In the genomic region with DNA sequence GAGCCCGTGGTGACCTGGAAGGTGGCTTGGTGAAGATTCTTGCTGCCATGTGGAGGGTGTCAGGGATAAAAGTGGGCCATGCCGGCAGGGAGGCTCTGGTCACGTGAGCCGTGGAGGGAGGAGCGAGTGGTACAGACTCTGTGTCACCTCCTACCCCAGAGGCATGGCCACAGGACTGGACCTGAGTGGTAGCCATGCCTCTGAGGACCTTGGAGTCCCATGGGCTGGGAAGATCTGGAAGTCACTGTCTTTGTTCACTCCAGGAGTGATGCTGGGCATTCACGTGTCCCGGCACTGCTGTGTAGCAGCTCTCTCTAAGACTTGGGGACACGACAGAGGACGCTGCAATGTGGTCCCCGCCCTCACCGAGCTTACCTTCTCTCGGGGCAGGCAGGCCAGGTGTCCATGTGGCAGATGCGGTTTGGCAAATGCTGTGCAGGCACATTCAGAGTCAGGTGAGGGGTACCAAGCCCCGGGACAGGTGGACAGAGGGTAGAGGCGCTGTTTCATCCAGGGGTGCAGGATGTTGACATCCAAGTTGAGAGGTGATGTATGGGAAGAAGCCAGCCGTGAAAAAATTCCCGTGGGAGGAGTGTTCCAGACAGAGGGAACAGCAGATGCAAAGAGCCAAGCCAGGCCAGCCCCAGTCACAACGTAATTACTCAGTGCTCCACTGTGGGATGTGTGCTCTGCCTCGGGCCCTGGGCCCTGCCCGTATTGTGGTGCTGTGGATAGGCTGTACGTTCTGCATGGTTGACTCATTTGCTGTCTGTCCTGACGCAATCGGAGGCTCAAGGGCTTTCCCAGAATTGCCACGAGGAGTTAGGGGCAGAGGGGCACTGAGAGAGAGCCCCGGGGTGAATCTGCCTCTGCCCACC, we compare ENCODE assay signal across 1 cellular context.
TF ChIP-seq lines count a peak whose summit lies in the region.

No MANE protein-coding gene starts in this region.

TF ChIP-seq in HCT116, 20 proteins besides CTCF, POLR2A, EP300 and RAD21 (continued from another document):
- no peak for TF ChIP-seq REST (IDR thresholded peaks at IDR 0.05; ENCODE audit: low read depth)
- TF ChIP-seq ZNF274 (IDR thresholded peaks at IDR 0.05; ENCODE audit: low read depth, low read length): no peak
- no peak for TF ChIP-seq MAX (IDR thresholded peaks at IDR 0.05)
